8 cellular contexts compared by ENCODE assay signal in the genomic region with DNA sequence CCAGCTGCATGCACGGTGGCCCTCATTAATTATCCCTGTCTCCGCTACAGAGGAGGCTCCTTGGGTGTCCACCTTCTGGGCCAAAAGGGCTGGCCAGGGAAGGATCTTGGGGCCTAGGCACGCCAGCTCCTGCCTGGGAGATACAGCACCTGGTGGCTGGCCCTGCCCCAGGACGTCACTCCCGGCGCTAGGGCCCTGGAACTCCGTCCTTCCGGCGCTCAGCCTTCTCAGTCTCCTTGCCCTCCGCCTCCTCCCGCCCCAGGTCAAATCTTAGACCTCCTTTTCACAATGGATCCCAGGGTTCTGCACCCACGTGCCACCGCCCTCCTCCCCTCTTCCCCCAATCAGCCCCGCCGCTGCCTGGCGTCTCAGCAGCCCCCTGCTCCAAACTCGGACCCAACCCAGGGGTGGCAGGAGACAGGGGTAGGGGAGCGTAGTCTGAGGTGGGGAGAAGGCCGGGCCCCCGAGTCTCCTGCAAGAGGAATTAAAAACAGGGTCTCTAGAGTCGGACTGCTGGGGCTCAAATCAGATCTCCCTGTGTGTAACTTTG. TPM values are rescaled to one million over a fixed set of nuclear protein-coding genes. Genes with fewer than 3 reads are reported as not detected.
DNase-seq lines count a peak whose midpoint lies in the region; ATAC-seq and TF ChIP-seq lines count a peak whose summit lies in the region.

No MANE protein-coding gene starts in this region.

- peak overlapping the region; percentile 93 for H3K4me3 Mint-ChIP-seq in activated CD8-positive, alpha-beta T cell treated with anti-CD3 and anti-CD28 coated beads, Interleukin-2, amount 10 ng/mL, durations not matched to agents 7 days and 5 days
- H3K4me3 Mint-ChIP-seq in effector memory CD8-positive, alpha-beta T cell: peak overlapping the region; percentile 89 to 92

- no peaks in the 10 kb centered on the region for H3K9me3 Mint-ChIP-seq in activated CD8-positive, alpha-beta T cell treated with anti-CD3 and anti-CD28 coated beads, Interleukin-2, amount 10 ng/mL, durations not matched to agents 7 days and 5 days (ENCODE audit: insufficient read depth)
- H3K9me3 Mint-ChIP-seq in effector memory CD8-positive, alpha-beta T cell: no peaks in the 10 kb centered on the region

- peaks cover 6% of the 10 kb centered on the region for H3K27me3 Mint-ChIP-seq in activated CD8-positive, alpha-beta T cell treated with anti-CD3 and anti-CD28 coated beads, Interleukin-2, amount 10 ng/mL, durations not matched to agents 7 days and 5 days (ENCODE audit: low read depth)
- no peaks in the 10 kb centered on the region for H3K27me3 Mint-ChIP-seq in effector memory CD8-positive, alpha-beta T cell

- CTCF ChIA-PET in HEK293T (lab: Yijun Ruan, JAX): interaction anchor here (0.9 kb wide), 1 partner anchor 45 kb away, joined by 5 read pairs; no protein-coding TSS in a partner anchor
- CTCF ChIA-PET in activated CD8-positive, alpha-beta T cell treated with anti-CD3 and anti-CD28 coated beads, Interleukin-2, amount 10 ng/mL, durations not matched to agents 7 days and 5 days (lab: Charles Lee): interaction anchor here (0.9 to 2.3 kb wide), 5 partner anchors 10 to 96 kb away, joined by 3 to 7 read pairs (median 5); no protein-coding TSS in a partner anchor

- POLR2A ChIA-PET in HEK293T (lab: Yijun Ruan, JAX): interaction anchor here (0.9 to 1.1 kb wide), 2 partner anchors 11 to 91 kb away, joined by 3 read pairs; no protein-coding TSS in a partner anchor
- POLR2A ChIA-PET in activated CD8-positive, alpha-beta T cell treated with anti-CD3 and anti-CD28 coated beads, Interleukin-2, amount 10 ng/mL, durations not matched to agents 7 days and 5 days (lab: Charles Lee): interaction anchor here (1.0 to 2.0 kb wide), 3 partner anchors 13 to 23 kb away, joined by 3 to 6 read pairs (median 3); no protein-coding TSS in a partner anchor

- ATAC-seq in activated CD8-positive, alpha-beta T cell treated with anti-CD3 and anti-CD28 coated beads, Interleukin-2, amount 10 ng/mL, durations not matched to agents 7 days and 5 days: peak; percentile 52
- peak; percentile 53 for ATAC-seq in effector memory CD8-positive, alpha-beta T cell (replicated peaks)

- DNase-seq in NCI-H1417 (lab: John Stamatoyannopoulos, UW): peak; percentile 41 to 61 (median 58)
- DNase-seq in NCI-H1417 treated with DMSO at 0.1 percent for 48 hours (lab: John Stamatoyannopoulos, UW): no peak
- DNase-seq in HEK293T (ENCODE audit: extremely low spot score): peak; percentile 73
- peak; percentile 10 for DNase-seq in NCI-H1105 treated with DMSO at 0.1 percent for 48 hours (lab: John Stamatoyannopoulos, UW)
- peak; percentile 74 for DNase-seq in activated CD8-positive, alpha-beta T cell treated with anti-CD3 and anti-CD28 coated beads, Interleukin-2, amount 10 ng/mL, durations not matched to agents 7 days and 5 days
- peak; percentile 25 to 40 (median 33) for DNase-seq in effector memory CD8-positive, alpha-beta T cell
- DNase-seq in medulla oblongata (ENCODE audit: extremely low spot score): peak; percentile 59
- DNase-seq in stimulated activated CD8-positive, alpha-beta memory T cell treated with anti-CD3 and anti-CD28 coated beads, Interleukin-15, amount 100 ng/mL, for 24 hours (ENCODE audit: low read depth): peak; percentile 10

- peaks cover 17% of the 10 kb centered on the region for H3K36me3 Mint-ChIP-seq in activated CD8-positive, alpha-beta T cell treated with anti-CD3 and anti-CD28 coated beads, Interleukin-2, amount 10 ng/mL, durations not matched to agents 7 days and 5 days (ENCODE audit: low read depth)
- H3K36me3 Mint-ChIP-seq in effector memory CD8-positive, alpha-beta T cell (ENCODE audit: insufficient read depth): peaks cover 3% of the 10 kb centered on the region

- peaks cover 44% of the 10 kb centered on the region for H3K4me1 Mint-ChIP-seq in activated CD8-positive, alpha-beta T cell treated with anti-CD3 and anti-CD28 coated beads, Interleukin-2, amount 10 ng/mL, durations not matched to agents 7 days and 5 days (ENCODE audit: low read depth)
- H3K4me1 Mint-ChIP-seq in effector memory CD8-positive, alpha-beta T cell (ENCODE audit: low read depth in 2 of 2): peaks cover 30 to 35% of the 10 kb centered on the region in 2 donors

- H3K27ac Mint-ChIP-seq in activated CD8-positive, alpha-beta T cell treated with anti-CD3 and anti-CD28 coated beads, Interleukin-2, amount 10 ng/mL, durations not matched to agents 7 days and 5 days: peak overlapping the region; percentile 88
- peak overlapping the region; percentile 75 to 89 for H3K27ac Mint-ChIP-seq in effector memory CD8-positive, alpha-beta T cell

TF ChIP-seq in HEK293T, 16 proteins besides CTCF, POLR2A, EP300 and RAD21:
- no peak for TF ChIP-seq ELF4 (IDR thresholded peaks at IDR 0.05)
- peak; percentile 49; the same call in 1 of the 2 replicates for TF ChIP-seq L3MBTL2 (conservative IDR thresholded peaks at IDR 0.05)
- no peak for TF ChIP-seq NFRKB (IDR thresholded peaks at IDR 0.05)
- no peak for TF ChIP-seq TARDBP (IDR thresholded peaks at IDR 0.05)

RNA-seq across cellular contexts. Expression of gene TKT, which starts 0.9 kb away (rescaled TPM):
- total RNA-seq in activated CD8-positive, alpha-beta T cell treated with anti-CD3 and anti-CD28 coated beads, Interleukin-2, amount 10 ng/mL, durations not matched to agents 7 days and 5 days: 100 to 1,000 TPM; 315 to 323 TPM
